8 cellular contexts compared by ENCODE assay signal in the genomic region with DNA sequence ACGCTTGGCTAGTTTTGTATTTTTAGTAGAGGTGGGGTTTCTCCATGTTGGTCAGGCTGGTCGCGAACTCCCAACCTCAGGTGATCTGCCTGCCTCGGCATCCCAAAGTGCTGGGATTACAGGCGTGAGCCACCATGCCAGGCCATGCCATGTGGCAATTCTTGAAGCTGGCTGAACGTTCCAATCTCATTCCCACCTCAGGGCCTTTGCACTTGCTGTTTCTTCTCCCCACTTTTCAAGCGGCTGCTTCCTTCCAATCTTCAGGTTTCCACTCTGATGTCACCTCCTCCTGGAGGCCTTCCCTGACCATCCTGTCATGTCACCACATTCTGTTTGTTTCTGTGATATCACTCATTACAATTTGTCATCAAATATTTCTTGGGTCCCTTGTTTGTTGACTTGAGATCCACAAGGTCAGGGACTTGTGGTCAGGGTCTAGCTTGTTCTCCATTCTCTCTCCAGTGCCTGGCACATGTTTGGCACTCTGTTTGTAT. TPM values are rescaled to one million over a fixed set of nuclear protein-coding genes. Genes with fewer than 3 reads are reported as not detected.
DNase-seq lines count a peak whose midpoint lies in the region; ATAC-seq, FAIRE-seq and TF ChIP-seq lines count a peak whose summit lies in the region.

No MANE protein-coding gene starts in this region.

- peaks cover 5 to 54% (median 27%) of the 10 kb centered on the region in 4 donors for H3K4me1 Mint-ChIP-seq in CD4-positive, CD25-positive, alpha-beta regulatory T cell
- H3K4me1 Mint-ChIP-seq in astrocyte (ENCODE audit: low read depth, unreplicated experiment) (peaks cover 13% of the 10 kb centered on the region), nephron progenitor cell (peaks cover 43% of the 10 kb centered on the region)

- H3K9me3 Mint-ChIP-seq in CD4-positive, CD25-positive, alpha-beta regulatory T cell: no peaks in the 10 kb centered on the region
- H3K9me3 Mint-ChIP-seq in astrocyte (ENCODE audit: unreplicated experiment): no peaks in the 10 kb centered on the region
- H3K9me3 Mint-ChIP-seq in nephron progenitor cell: no peaks in the 10 kb centered on the region

- H3K27me3 Mint-ChIP-seq in CD4-positive, CD25-positive, alpha-beta regulatory T cell: peaks cover 18% of the 10 kb centered on the region
- H3K27me3 Mint-ChIP-seq in astrocyte (ENCODE audit: low read depth, unreplicated experiment): peaks cover 7% of the 10 kb centered on the region
- H3K27me3 Mint-ChIP-seq in nephron progenitor cell (ENCODE audit: low read depth, poor library complexity): peaks cover 39% of the 10 kb centered on the region

- peaks cover 6% of the 10 kb centered on the region for H3K36me3 Mint-ChIP-seq in CD4-positive, CD25-positive, alpha-beta regulatory T cell
- no peaks in the 10 kb centered on the region for H3K36me3 Mint-ChIP-seq in astrocyte (ENCODE audit: low read depth, unreplicated experiment)
- peaks cover 5% of the 10 kb centered on the region for H3K36me3 Mint-ChIP-seq in nephron progenitor cell (ENCODE audit: low read depth)

- H2AFZ ChIP-seq in astrocyte (ENCODE audit: low read depth, low read length): peak overlapping the region; percentile 94

- H3K79me2 ChIP-seq in astrocyte (ENCODE audit: insufficient read depth, low read length): no peaks in the 10 kb centered on the region

- H3K4me1 ChIP-seq in CD4-positive, CD25-positive, alpha-beta regulatory T cell (ENCODE audit: control insufficient read depth, insufficient read depth, low read length, poor library complexity, severe bottlenecking): peaks cover 68% of the 10 kb centered on the region
- H3K4me1 ChIP-seq in HUES6 (ENCODE audit: control insufficient read depth, insufficient read depth, low read length) (peaks cover 10% of the 10 kb centered on the region; the same call in 1 of the 2 replicates), astrocyte (ENCODE audit: insufficient read depth, low read length) (peaks cover 48% of the 10 kb centered on the region), aorta (ENCODE audit: control insufficient read depth in 1 of 2, insufficient read depth in 2 of 2, low read length in 2 of 2) (peaks cover 2 to 4% of the 10 kb centered on the region in 2 donors), kidney (ENCODE audit: control insufficient read depth in 1 of 2, insufficient read depth in 1 of 2, low read depth in 1 of 2, low read length in 2 of 2) (peaks cover 0 to 43% of the 10 kb centered on the region in 2 donors)

- peak overlapping the region; percentile 95 for H3K27ac ChIP-seq in CD4-positive, CD25-positive, alpha-beta regulatory T cell (ENCODE audit: insufficient read depth, low read length, poor library complexity, severe bottlenecking)
- no peak overlapping the region for H3K27ac ChIP-seq in HUES6 (ENCODE audit: low read depth, low read length)
- no peak overlapping the region for H3K27ac ChIP-seq in astrocyte (ENCODE audit: low read depth, low read length)
- H3K27ac ChIP-seq in aorta (ENCODE audit: low read depth in 1 of 2, low read length in 2 of 2): no peak overlapping the region
- H3K27ac ChIP-seq in kidney (ENCODE audit: low read depth in 2 of 2, low read length in 2 of 2): no peak overlapping the region

- no peaks in the 10 kb centered on the region for H3K9me3 ChIP-seq in CD4-positive, CD25-positive, alpha-beta regulatory T cell (ENCODE audit: control insufficient read depth in 2 of 2, low read length in 2 of 2)
- H3K9me3 ChIP-seq in HUES6 (ENCODE audit: control insufficient read depth, insufficient read depth, low read depth, low read length): no peaks in the 10 kb centered on the region
- H3K9me3 ChIP-seq in astrocyte (ENCODE audit: insufficient read depth, low read depth, low read length): no peaks in the 10 kb centered on the region
- no peaks in the 10 kb centered on the region for H3K9me3 ChIP-seq in aorta (ENCODE audit: control insufficient read depth, low read length)
- H3K9me3 ChIP-seq in kidney (ENCODE audit: control insufficient read depth in 1 of 2, low read length in 2 of 2): no peaks in the 10 kb centered on the region

- intact Hi-C loops in aorta (cut with DNase I): loop anchor here (5.0 kb wide), 6 partner anchors 37 to 88 kb away; a partner anchor contains a TSS
- intact Hi-C loops in kidney (cut with DNase I): no loop called here

- peak overlapping the region; percentile 99 to 100 (median 99) for H3K27ac Mint-ChIP-seq in CD4-positive, CD25-positive, alpha-beta regulatory T cell
- H3K27ac Mint-ChIP-seq in astrocyte (ENCODE audit: unreplicated experiment): no peak overlapping the region
- no peak overlapping the region for H3K27ac Mint-ChIP-seq in nephron progenitor cell

- peak overlapping the region; percentile 96 for H3K4me2 ChIP-seq in astrocyte (ENCODE audit: low read length)

- 90 to 93% methylated on average over 7 of the region's 7 CpGs for WGBS in aorta, 2 donors

- ATAC-seq in CD4-positive, CD25-positive, alpha-beta regulatory T cell (ENCODE audit: low read depth in 2 of 2): no peak
- no peak for ATAC-seq in aorta (ENCODE audit: low FRiP score)
- no peak for ATAC-seq in HG03139 (IDR thresholded peaks at IDR 0.05; ENCODE audit: unreplicated experiment)

- H3K27me3 ChIP-seq in CD4-positive, CD25-positive, alpha-beta regulatory T cell (ENCODE audit: control insufficient read depth, insufficient read depth, low read length): no peaks in the 10 kb centered on the region
- H3K27me3 ChIP-seq in HUES6 (ENCODE audit: control insufficient read depth, insufficient read depth, low read length) (no peaks in the 10 kb centered on the region), astrocyte (ENCODE audit: insufficient read depth, low read length) (peaks cover 13% of the 10 kb centered on the region), aorta (ENCODE audit: control insufficient read depth in 1 of 2, insufficient read depth in 2 of 2, low read length in 1 of 2) (no peaks in the 10 kb centered on the region)

- no peak overlapping the region for H3K9ac ChIP-seq in HUES6 (ENCODE audit: low read length)
- no peak overlapping the region for H3K9ac ChIP-seq in astrocyte (ENCODE audit: low read length)
- H3K9ac ChIP-seq in kidney (ENCODE audit: low read length in 2 of 2): no peak overlapping the region

- peak overlapping the region; percentile 88 for H3K4me3 ChIP-seq in CD4-positive, CD25-positive, alpha-beta regulatory T cell (ENCODE audit: low read depth, low read length)
- H3K4me3 ChIP-seq in HUES6 (ENCODE audit: low read depth, low read length) (peak overlapping the region; percentile 75), astrocyte (ENCODE audit: insufficient read depth, low read depth, low read length) (no peak overlapping the region), aorta (ENCODE audit: low read length in 2 of 2) (no peak overlapping the region), kidney (ENCODE audit: low read length in 2 of 2) (peak overlapping the region in 1 of 2 donors; percentile 77)

- FAIRE-seq in astrocyte (lab: Jason Lieb, UNC) (no peak), kidney (lab: Jason Lieb, UNC) (no peak)

- DNase-seq in CD4-positive, CD25-positive, alpha-beta regulatory T cell: no peak
- no peak for DNase-seq in astrocyte (ENCODE audit: low read depth)
- DNase-seq in nephron progenitor cell: no peak
- DNase-seq in aorta: no peak
- no peak for DNase-seq in kidney
- DNase-seq in stimulated activated CD4-positive, alpha-beta T cell treated with anti-CD3 and anti-CD28 coated beads, Interleukin-1b, Interleukin-23, amount 100 ng/mL, for 48 hours: no peak

- H3K36me3 ChIP-seq in CD4-positive, CD25-positive, alpha-beta regulatory T cell (ENCODE audit: control insufficient read depth, insufficient read depth, low read length): peaks cover 5% of the 10 kb centered on the region
- H3K36me3 ChIP-seq in HUES6 (ENCODE audit: control insufficient read depth, insufficient read depth, low read length) (no peaks in the 10 kb centered on the region), astrocyte (ENCODE audit: insufficient read depth, low read length) (no peaks in the 10 kb centered on the region), aorta (ENCODE audit: control insufficient read depth in 1 of 2, insufficient read depth in 2 of 2, low read length in 1 of 2) (no peaks in the 10 kb centered on the region), kidney (ENCODE audit: control insufficient read depth in 1 of 2, insufficient read depth in 2 of 2, low read length in 2 of 2) (no peaks in the 10 kb centered on the region)

- no peak for TF ChIP-seq CTCF in astrocyte (IDR thresholded peaks at IDR 0.05; ENCODE audit: insufficient read depth, low read depth, low read length)
- TF ChIP-seq CTCF in nephron progenitor cell (IDR thresholded peaks at IDR 0.05): no peak
- no peak for TF ChIP-seq CTCF in kidney (IDR thresholded peaks at IDR 0.05; ENCODE audit: borderline replicate concordance, extremely low read depth, insufficient read depth)

- H3K4me3 Mint-ChIP-seq in CD4-positive, CD25-positive, alpha-beta regulatory T cell: peak overlapping the region; percentile 84 to 98 (median 94)
- H3K4me3 Mint-ChIP-seq in astrocyte (ENCODE audit: unreplicated experiment): peak overlapping the region; percentile 90
- H3K4me3 Mint-ChIP-seq in nephron progenitor cell: peak overlapping the region; percentile 87

- peaks cover 9% of the 10 kb centered on the region for H4K20me1 ChIP-seq in astrocyte (ENCODE audit: insufficient read depth, low read length)

RNA-seq across cellular contexts. Expression of a gene that starts 4.2 kb away (rescaled TPM):
- total RNA-seq in CD4-positive, CD25-positive, alpha-beta regulatory T cell: 10.3 TPM
- polyA plus RNA-seq in CD4-positive, CD25-positive, alpha-beta regulatory T cell: 1 to 10 TPM; 7.3 to 9.2 (median 8.9) TPM
- total RNA-seq in astrocyte: 4.4 and 4.7 TPM in 2 replicates
- 10 to 100 TPM in 1 of 2 donors, 1 to 10 TPM in 1; 7.4 to 13.1 TPM for total RNA-seq in aorta
- 10 to 100 TPM in 1 of 2 donors, under 1 TPM in 1; 0.63 to 32.4 TPM for polyA plus RNA-seq in aorta
- 23.6 TPM for total RNA-seq in kidney
- 20.4 TPM for polyA plus RNA-seq in kidney (ENCODE audit: insufficient read depth, low read depth, low replicate concordance)

RNA-seq across cellular contexts. Expression of a gene that starts 5.4 kb away (rescaled TPM):
- 3.0 TPM for total RNA-seq in CD4-positive, CD25-positive, alpha-beta regulatory T cell
- 1 to 10 TPM; 5.6 to 8.4 (median 7.0) TPM for polyA plus RNA-seq in CD4-positive, CD25-positive, alpha-beta regulatory T cell
- total RNA-seq in astrocyte (1.7 and 1.8 TPM in 2 replicates), aorta (1 to 10 TPM; 1.5 to 1.7 TPM), kidney (4.1 TPM)
- polyA plus RNA-seq in aorta (1 to 10 TPM in 1 of 2 donors, under 1 TPM in 1; 0.50 to 5.7 TPM), kidney (ENCODE audit: insufficient read depth, low read depth, low replicate concordance) (6.2 TPM)

RNA-seq across cellular contexts. Expression of a gene that starts 24.7 kb away (rescaled TPM):
- 10.4 TPM for total RNA-seq in CD4-positive, CD25-positive, alpha-beta regulatory T cell
- polyA plus RNA-seq in CD4-positive, CD25-positive, alpha-beta regulatory T cell: 1 to 10 TPM in 3 of 4 donors, under 1 TPM in 1; 0.86 to 2.4 (median 2.1) TPM
- total RNA-seq in astrocyte (37.8 and 46.6 TPM in 2 replicates), aorta (10 to 100 TPM; 36.4 to 37.4 TPM), kidney (22.5 TPM)
- polyA plus RNA-seq in aorta (10 to 100 TPM; 11.4 to 41.0 TPM), kidney (ENCODE audit: insufficient read depth, low read depth, low replicate concordance) (11.7 TPM)

RNA-seq across cellular contexts. Expression of a gene that starts 33.6 kb away (rescaled TPM):
- total RNA-seq in CD4-positive, CD25-positive, alpha-beta regulatory T cell: 66.5 TPM
- polyA plus RNA-seq in CD4-positive, CD25-positive, alpha-beta regulatory T cell: 10 to 100 TPM; 18.7 to 23.1 (median 21.7) TPM
- 11.8 and 14.8 TPM in 2 replicates for total RNA-seq in astrocyte
- total RNA-seq in aorta: 10 to 100 TPM; 18.0 to 44.4 TPM
- 100 to 1,000 TPM in 1 of 2 donors, 10 to 100 TPM in 1; 28.3 to 111 TPM for polyA plus RNA-seq in aorta
- 28.9 TPM for total RNA-seq in kidney
- polyA plus RNA-seq in kidney (ENCODE audit: insufficient read depth, low read depth, low replicate concordance): 50.7 TPM

RNA-seq across cellular contexts. Expression of a gene that starts 33.8 kb away (rescaled TPM):
- 24.0 TPM for total RNA-seq in CD4-positive, CD25-positive, alpha-beta regulatory T cell
- polyA plus RNA-seq in CD4-positive, CD25-positive, alpha-beta regulatory T cell: 10 to 100 TPM; 69.0 to 88.3 (median 73.8) TPM
- total RNA-seq in astrocyte (45.0 and 46.0 TPM in 2 replicates), aorta (10 to 100 TPM; 36.2 to 50.7 TPM), kidney (150 TPM)
- polyA plus RNA-seq in aorta (100 to 1,000 TPM in 1 of 2 donors, 10 to 100 TPM in 1; 25.5 to 119 TPM), kidney (ENCODE audit: insufficient read depth, low read depth, low replicate concordance) (417 TPM)

Comparison
In these comparisons a context has a peak if more than half of its experiments do, and no peak if none do; other contexts are left out.
1. H3K4me3 ChIP-seq: peak in CD4-positive, CD25-positive, alpha-beta regulatory T cell (single experiment) and HUES6 (single experiment); none in astrocyte (single experiment) and aorta (0 of 2).
2. H3K27ac Mint-ChIP-seq: peak in CD4-positive, CD25-positive, alpha-beta regulatory T cell (3 of 3); none in astrocyte (single experiment) and nephron progenitor cell (single experiment).
3. Peak in every context shown above with its lines, with median percentiles within 50 percentile points of each other: H3K4me3 Mint-ChIP-seq.